Comparison of ENCODE assay signal across 8 cellular contexts in genomic region chr6:149862901-149863595, GRCh38. TPM values are rescaled to one million over a fixed set of nuclear protein-coding genes. Genes with fewer than 3 reads are reported as not detected.
DNase-seq lines count a peak whose midpoint lies in the region; ATAC-seq and TF ChIP-seq lines count a peak whose summit lies in the region.

No MANE protein-coding gene starts in this region.

- no peaks in the 10 kb centered on the region for H3K9me3 Mint-ChIP-seq in activated CD8-positive, alpha-beta T cell treated with anti-CD3 and anti-CD28 coated beads, Interleukin-2, amount 10 ng/mL, durations not matched to agents 7 days and 5 days (ENCODE audit: insufficient read depth)
- H3K9me3 Mint-ChIP-seq in mesothelial cell of epicardium: no peaks in the 10 kb centered on the region
- H3K9me3 Mint-ChIP-seq in stimulated activated naive CD8-positive, alpha-beta T cell treated with anti-CD3 and anti-CD28 coated beads, Interleukin-15, amount 100 ng/mL, for 72 hours: no peaks in the 10 kb centered on the region

- peaks cover 11% of the 10 kb centered on the region for H3K4me1 Mint-ChIP-seq in activated CD8-positive, alpha-beta T cell treated with anti-CD3 and anti-CD28 coated beads, Interleukin-2, amount 10 ng/mL, durations not matched to agents 7 days and 5 days (ENCODE audit: low read depth)
- H3K4me1 Mint-ChIP-seq in mesothelial cell of epicardium: peaks cover 14% of the 10 kb centered on the region
- peaks cover 21% of the 10 kb centered on the region for H3K4me1 Mint-ChIP-seq in stimulated activated naive CD8-positive, alpha-beta T cell treated with anti-CD3 and anti-CD28 coated beads, Interleukin-15, amount 100 ng/mL, for 72 hours

- CTCF ChIA-PET in activated CD8-positive, alpha-beta T cell treated with anti-CD3 and anti-CD28 coated beads, Interleukin-2, amount 10 ng/mL, durations not matched to agents 7 days and 5 days (lab: Charles Lee): no interaction called here

- TF ChIP-seq CTCF in epithelial cell of proximal tubule (conservative IDR thresholded peaks at IDR 0.05; ENCODE audit: low read depth, low read length) (no peak), mesothelial cell of epicardium (IDR thresholded peaks at IDR 0.05; ENCODE audit: unreplicated experiment) (no peak)

- peak; percentile 47 for ATAC-seq in HG02885 (IDR thresholded peaks at IDR 0.05; ENCODE audit: poor library complexity, unreplicated experiment)
- ATAC-seq in activated CD8-positive, alpha-beta T cell treated with anti-CD3 and anti-CD28 coated beads, Interleukin-2, amount 10 ng/mL, durations not matched to agents 7 days and 5 days: peak; percentile 32
- ATAC-seq in stimulated activated naive CD8-positive, alpha-beta T cell treated with anti-CD3 and anti-CD28 coated beads, Interleukin-15, amount 100 ng/mL, for 72 hours: peak; percentile 46

- H3K4me3 Mint-ChIP-seq in activated CD8-positive, alpha-beta T cell treated with anti-CD3 and anti-CD28 coated beads, Interleukin-2, amount 10 ng/mL, durations not matched to agents 7 days and 5 days: peak overlapping the region; percentile 81
- H3K4me3 Mint-ChIP-seq in mesothelial cell of epicardium: peak overlapping the region; percentile 76
- H3K4me3 Mint-ChIP-seq in stimulated activated naive CD8-positive, alpha-beta T cell treated with anti-CD3 and anti-CD28 coated beads, Interleukin-15, amount 100 ng/mL, for 72 hours: peak overlapping the region; percentile 69 to 85

- H3K4me3 ChIP-seq in epithelial cell of proximal tubule (ENCODE audit: low read depth, low read length): peak overlapping the region; percentile 65

- no peaks in the 10 kb centered on the region for H3K36me3 Mint-ChIP-seq in activated CD8-positive, alpha-beta T cell treated with anti-CD3 and anti-CD28 coated beads, Interleukin-2, amount 10 ng/mL, durations not matched to agents 7 days and 5 days (ENCODE audit: low read depth)
- H3K36me3 Mint-ChIP-seq in mesothelial cell of epicardium: no peaks in the 10 kb centered on the region

- H3K27me3 Mint-ChIP-seq in activated CD8-positive, alpha-beta T cell treated with anti-CD3 and anti-CD28 coated beads, Interleukin-2, amount 10 ng/mL, durations not matched to agents 7 days and 5 days (ENCODE audit: low read depth): peaks cover 29% of the 10 kb centered on the region
- H3K27me3 Mint-ChIP-seq in mesothelial cell of epicardium (ENCODE audit: low read depth): peaks cover 4% of the 10 kb centered on the region
- peaks cover 29% of the 10 kb centered on the region for H3K27me3 Mint-ChIP-seq in stimulated activated naive CD8-positive, alpha-beta T cell treated with anti-CD3 and anti-CD28 coated beads, Interleukin-15, amount 100 ng/mL, for 72 hours

- POLR2A ChIA-PET in activated CD8-positive, alpha-beta T cell treated with anti-CD3 and anti-CD28 coated beads, Interleukin-2, amount 10 ng/mL, durations not matched to agents 7 days and 5 days (lab: Charles Lee): no interaction called here

- H3K27ac Mint-ChIP-seq in activated CD8-positive, alpha-beta T cell treated with anti-CD3 and anti-CD28 coated beads, Interleukin-2, amount 10 ng/mL, durations not matched to agents 7 days and 5 days: no peak overlapping the region
- H3K27ac Mint-ChIP-seq in mesothelial cell of epicardium: peak overlapping the region; percentile 89
- no peak overlapping the region for H3K27ac Mint-ChIP-seq in stimulated activated naive CD8-positive, alpha-beta T cell treated with anti-CD3 and anti-CD28 coated beads, Interleukin-15, amount 100 ng/mL, for 72 hours

- peak; percentile 24 for DNase-seq in SKM-1 (lab: John Stamatoyannopoulos, UW; ENCODE audit: unreplicated experiment)
- DNase-seq in SKM-1 treated with dmso at 0.1 percent for 144 hours (lab: John Stamatoyannopoulos, UW; ENCODE audit: unreplicated experiment): no peak
- peak; percentile 72 for DNase-seq in NCI-H2196 (lab: John Stamatoyannopoulos, UW; ENCODE audit: unreplicated experiment)
- peak; percentile 30 for DNase-seq in activated CD8-positive, alpha-beta T cell treated with anti-CD3 and anti-CD28 coated beads, Interleukin-2, amount 10 ng/mL, durations not matched to agents 7 days and 5 days
- no peak for DNase-seq in epithelial cell of proximal tubule (ENCODE audit: low read depth)
- DNase-seq in mesothelial cell of epicardium (ENCODE audit: low spot score in 2 of 2, unreplicated experiment in 2 of 2): peak; percentile 37 to 70
- DNase-seq in stimulated activated naive CD8-positive, alpha-beta T cell treated with anti-CD3 and anti-CD28 coated beads, Interleukin-15, amount 100 ng/mL, for 72 hours: peak in 1 of 2 donors; percentile 47

RNA-seq across cellular contexts. Expression of gene LRP11, which starts 1.1 kb away (rescaled TPM):
- total RNA-seq in activated CD8-positive, alpha-beta T cell treated with anti-CD3 and anti-CD28 coated beads, Interleukin-2, amount 10 ng/mL, durations not matched to agents 7 days and 5 days: 1 to 10 TPM; 1.4 to 2.2 TPM
- total RNA-seq in epithelial cell of proximal tubule (41.7 and 54.5 TPM in 2 replicates), mesothelial cell of epicardium (17.2 to 17.9 TPM (median 17.8 TPM) in 3 replicates)

RNA-seq across cellular contexts. Expression of gene RAET1E, which starts 34.9 kb away (rescaled TPM):
- total RNA-seq in activated CD8-positive, alpha-beta T cell treated with anti-CD3 and anti-CD28 coated beads, Interleukin-2, amount 10 ng/mL, durations not matched to agents 7 days and 5 days: not detected
- total RNA-seq in epithelial cell of proximal tubule: not detected in 2 replicates
- total RNA-seq in mesothelial cell of epicardium: not detected in 3 replicates

RNA-seq across cellular contexts. Expression of gene RAET1G, which starts 59.9 kb away (rescaled TPM):
- total RNA-seq in activated CD8-positive, alpha-beta T cell treated with anti-CD3 and anti-CD28 coated beads, Interleukin-2, amount 10 ng/mL, durations not matched to agents 7 days and 5 days: not detected
- 0.43 TPM in 1 of 2 replicates, not detected in the other for total RNA-seq in epithelial cell of proximal tubule
- total RNA-seq in mesothelial cell of epicardium: not detected in 3 replicates

Comparison
In these comparisons a context has a peak if more than half of its experiments do, and no peak if none do; other contexts are left out.
1. DNase-seq: peak in SKM-1 (single experiment), NCI-H2196 (single experiment), activated CD8-positive, alpha-beta T cell treated with anti-CD3 and anti-CD28 coated beads, Interleukin-2, amount 10 ng/mL, durations not matched to agents 7 days and 5 days (single experiment) and mesothelial cell of epicardium (2 of 2); none in SKM-1 treated with dmso at 0.1 percent for 144 hours (single experiment) and epithelial cell of proximal tubule (single experiment).
2. Peak in every context shown above with its lines, with median percentiles within 50 percentile points of each other: ATAC-seq and H3K4me3 Mint-ChIP-seq.